Comparison of ENCODE assay signal across 11 cellular contexts in the genomic region with DNA sequence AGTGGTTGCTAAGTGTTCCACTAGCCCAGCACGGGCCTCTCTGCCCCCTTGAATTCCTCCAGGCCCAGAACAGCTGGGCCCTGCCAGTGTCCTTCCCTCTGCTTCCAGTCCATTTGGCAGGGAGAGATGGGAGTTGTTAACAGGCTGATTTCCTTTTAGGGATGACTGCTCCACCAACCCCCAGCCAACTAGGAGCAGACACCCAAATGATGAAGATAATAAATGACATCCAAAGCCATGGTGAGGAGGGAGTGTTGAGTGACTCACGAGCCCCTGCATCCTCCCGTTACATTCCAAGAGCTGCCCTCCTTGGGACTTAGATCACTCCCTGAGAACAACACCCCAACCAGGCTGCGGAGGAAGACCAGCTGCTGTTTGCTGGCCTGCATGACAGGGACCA. TPM values are rescaled to one million over a fixed set of nuclear protein-coding genes. Genes with fewer than 3 reads are reported as not detected.
DNase-seq lines count a peak whose midpoint lies in the region; ATAC-seq and TF ChIP-seq lines count a peak whose summit lies in the region.
"Had no signal": no experiment of that assay in that cellular context is flagged by ENCODE, and none has a peak within 500 bp of the region (broad histone marks: within the 10 kb centered on the region; RNA-seq: fewer than 3 reads in every experiment).

No MANE protein-coding gene starts in this region.

- no peak overlapping the region for H3K4me3 ChIP-seq in AG04449 (ENCODE audit: low read depth, low read length)
- no peak overlapping the region for H3K4me3 ChIP-seq in RWPE2 (ENCODE audit: severe bottlenecking)
- no peak overlapping the region for H3K4me3 ChIP-seq in fibroblast of the aortic adventitia (ENCODE audit: low read depth, low read length)

- ATAC-seq in RWPE2 (ENCODE audit: low read depth), result peak; percentile 73

- no peaks in the 10 kb centered on the region for H3K27me3 ChIP-seq in RWPE2 (ENCODE audit: insufficient read depth, poor library complexity, severe bottlenecking)

- POLR2A ChIA-PET in AG04449 (lab: Yijun Ruan, JAX), result interaction anchor here (1.3 to 1.6 kb wide), 3 partner anchors 12 to 36 kb away, joined by 3 to 11 read pairs (median 4); a partner anchor contains a TSS

- H3K27ac ChIP-seq in RWPE2 (ENCODE audit: poor library complexity, severe bottlenecking), result no peak overlapping the region

- 0 out of 2 replicates have a peak, but pooled peaks cover 3% of the 10 kb centered on the region for H3K36me3 ChIP-seq in RWPE2 (ENCODE audit: low read depth)

- DNase-seq in AG04449 (ENCODE audit: low read depth, low spot score) (peak; percentile 92), RWPE2 (ENCODE audit: low spot score) (no peak), fibroblast of the aortic adventitia (ENCODE audit: low read depth) (peak; percentile 95), non-pigmented ciliary epithelial cell (ENCODE audit: low read depth) (peak; percentile 85), NCI-H1930 (lab: John Stamatoyannopoulos, UW) (no peak), midbrain (lab: John Stamatoyannopoulos, UW) (no peak), NCI-H1436 treated with DMSO at 0.1 percent for 48 hours (lab: John Stamatoyannopoulos, UW) (no peak)
- DNase-seq in stimulated activated CD4-positive, alpha-beta T cell treated with anti-CD3 and anti-CD28 coated beads, Interleukin-4, amount 100 ng/mL, for 4 hours, result no peak
- DNase-seq: activated naive CD8-positive, alpha-beta T cell treated with anti-CD3 and anti-CD28 coated beads, Interleukin-2, amount 10 ng/mL, durations not matched to agents 7 days and 5 days; CD4-positive, alpha-beta memory T cell; NCI-H1092 had no signal

- CTCF ChIA-PET in AG04449 (lab: Yijun Ruan, JAX), result interaction anchor here (1.3 to 1.6 kb wide), 3 partner anchors 9 to 67 kb away, joined by 3 to 7 read pairs (median 7); a partner anchor contains a TSS

- peaks cover 2% of the 10 kb centered on the region for H3K4me1 ChIP-seq in RWPE2 (ENCODE audit: insufficient read depth, poor library complexity, severe bottlenecking)

- TF ChIP-seq CTCF in AG04449 (IDR thresholded peaks at IDR 0.05; ENCODE audit: insufficient read depth, low read length, missing control alignments), result no peak
- TF ChIP-seq CTCF in RWPE2 (IDR thresholded peaks at IDR 0.05; ENCODE audit: poor library complexity, severe bottlenecking), result no peak
- TF ChIP-seq CTCF in fibroblast of the aortic adventitia (IDR thresholded peaks at IDR 0.05; ENCODE audit: insufficient read depth, low read length), result no peak

- H3K9me3 ChIP-seq in RWPE2 (ENCODE audit: severe bottlenecking), result no peaks in the 10 kb centered on the region

RNA-seq across cellular contexts. Expression of a gene that starts 20.6 kb away (rescaled TPM):
- total RNA-seq in fibroblast of the aortic adventitia (ENCODE audit: low replicate concordance), result 64.0 and 263 TPM in 2 replicates

Comparison
In these comparisons a context has a peak if more than half of its experiments do, and no peak if none do; other contexts are left out.
1. DNase-seq: peak in AG04449 (single experiment), fibroblast of the aortic adventitia (single experiment) and non-pigmented ciliary epithelial cell (single experiment); none in RWPE2 (single experiment), stimulated activated CD4-positive, alpha-beta T cell treated with anti-CD3 and anti-CD28 coated beads, Interleukin-4, amount 100 ng/mL, for 4 hours (0 of 2), NCI-H1930 (0 of 2), midbrain (single experiment) and NCI-H1436 treated with DMSO at 0.1 percent for 48 hours (single experiment).